ENCODE assay signal across 1 cellular context in the genomic region with DNA sequence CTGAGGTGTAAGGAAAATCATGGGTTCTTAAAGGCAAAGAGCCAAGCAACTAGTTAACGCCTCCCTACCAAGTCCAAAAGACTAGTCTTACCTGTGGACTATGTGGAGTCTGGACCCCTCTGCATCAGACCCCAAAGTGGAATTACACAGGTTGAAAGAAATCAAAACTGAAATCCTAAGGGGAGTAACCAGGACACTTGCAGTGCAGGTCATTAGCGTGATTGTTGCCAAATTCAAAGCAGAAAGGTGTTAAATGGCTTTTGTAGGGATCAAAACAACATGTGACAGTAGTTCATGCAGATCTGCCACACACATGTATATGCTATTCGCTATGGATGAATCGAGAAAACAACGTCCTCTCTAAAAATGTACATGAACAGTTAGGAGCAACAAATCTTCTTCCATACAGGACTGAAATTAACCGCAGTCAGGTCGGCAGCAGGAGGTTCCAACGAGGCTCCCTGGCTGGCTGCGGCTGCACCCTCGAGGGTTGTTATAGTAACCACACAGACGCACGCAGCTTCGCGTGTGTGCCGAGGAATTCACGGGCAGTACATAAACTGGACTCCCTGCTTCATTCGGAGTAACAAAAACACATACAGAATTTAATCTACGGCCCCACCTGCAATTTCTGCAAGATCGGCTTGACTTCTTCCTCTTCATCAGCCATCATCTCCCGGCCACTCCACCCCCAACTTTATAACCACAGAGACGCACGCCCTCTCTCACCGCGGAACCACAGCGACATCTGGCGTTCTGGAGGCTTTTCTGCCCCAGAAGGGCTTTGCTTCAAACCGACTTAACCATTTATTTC.
TF ChIP-seq lines count a peak whose summit lies in the region.

A gene with protein sequence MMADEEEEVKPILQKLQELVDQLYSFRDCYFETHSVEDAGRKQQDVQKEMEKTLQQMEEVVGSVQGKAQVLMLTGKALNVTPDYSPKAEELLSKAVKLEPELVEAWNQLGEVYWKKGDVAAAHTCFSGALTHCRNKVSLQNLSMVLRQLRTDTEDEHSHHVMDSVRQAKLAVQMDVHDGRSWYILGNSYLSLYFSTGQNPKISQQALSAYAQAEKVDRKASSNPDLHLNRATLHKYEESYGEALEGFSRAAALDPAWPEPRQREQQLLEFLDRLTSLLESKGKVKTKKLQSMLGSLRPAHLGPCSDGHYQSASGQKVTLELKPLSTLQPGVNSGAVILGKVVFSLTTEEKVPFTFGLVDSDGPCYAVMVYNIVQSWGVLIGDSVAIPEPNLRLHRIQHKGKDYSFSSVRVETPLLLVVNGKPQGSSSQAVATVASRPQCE (minus strand): TSS at position 687 of the 814 bp plus-strand sequence. CDS start 14 bp downstream, at position 673.

TF ChIP-seq in PFSK-1, 5 proteins besides CTCF, POLR2A, EP300 and RAD21 (continued from another document):
- TF ChIP-seq, protein P1, sequence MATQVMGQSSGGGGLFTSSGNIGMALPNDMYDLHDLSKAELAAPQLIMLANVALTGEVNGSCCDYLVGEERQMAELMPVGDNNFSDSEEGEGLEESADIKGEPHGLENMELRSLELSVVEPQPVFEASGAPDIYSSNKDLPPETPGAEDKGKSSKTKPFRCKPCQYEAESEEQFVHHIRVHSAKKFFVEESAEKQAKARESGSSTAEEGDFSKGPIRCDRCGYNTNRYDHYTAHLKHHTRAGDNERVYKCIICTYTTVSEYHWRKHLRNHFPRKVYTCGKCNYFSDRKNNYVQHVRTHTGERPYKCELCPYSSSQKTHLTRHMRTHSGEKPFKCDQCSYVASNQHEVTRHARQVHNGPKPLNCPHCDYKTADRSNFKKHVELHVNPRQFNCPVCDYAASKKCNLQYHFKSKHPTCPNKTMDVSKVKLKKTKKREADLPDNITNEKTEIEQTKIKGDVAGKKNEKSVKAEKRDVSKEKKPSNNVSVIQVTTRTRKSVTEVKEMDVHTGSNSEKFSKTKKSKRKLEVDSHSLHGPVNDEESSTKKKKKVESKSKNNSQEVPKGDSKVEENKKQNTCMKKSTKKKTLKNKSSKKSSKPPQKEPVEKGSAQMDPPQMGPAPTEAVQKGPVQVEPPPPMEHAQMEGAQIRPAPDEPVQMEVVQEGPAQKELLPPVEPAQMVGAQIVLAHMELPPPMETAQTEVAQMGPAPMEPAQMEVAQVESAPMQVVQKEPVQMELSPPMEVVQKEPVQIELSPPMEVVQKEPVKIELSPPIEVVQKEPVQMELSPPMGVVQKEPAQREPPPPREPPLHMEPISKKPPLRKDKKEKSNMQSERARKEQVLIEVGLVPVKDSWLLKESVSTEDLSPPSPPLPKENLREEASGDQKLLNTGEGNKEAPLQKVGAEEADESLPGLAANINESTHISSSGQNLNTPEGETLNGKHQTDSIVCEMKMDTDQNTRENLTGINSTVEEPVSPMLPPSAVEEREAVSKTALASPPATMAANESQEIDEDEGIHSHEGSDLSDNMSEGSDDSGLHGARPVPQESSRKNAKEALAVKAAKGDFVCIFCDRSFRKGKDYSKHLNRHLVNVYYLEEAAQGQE (IDR thresholded peaks at IDR 0.05; ENCODE audit: insufficient read depth in 1 of 2, low read depth in 2 of 2, low read length in 2 of 2): no peak
- peak; percentile 44; the same call in 1 of the 2 replicates for TF ChIP-seq POLR2AphosphoS5 (IDR thresholded peaks at IDR 0.05; ENCODE audit: low read depth, low read length)
TF ChIP-seq in PFSK-1: peak in this region for 2.
